10 cellular contexts compared by ENCODE assay signal in genomic region chr18:23077493-23078256, GRCh38. TPM values are rescaled to one million over a fixed set of nuclear protein-coding genes. Genes with fewer than 3 reads are reported as not detected.
DNase-seq lines count a peak whose midpoint lies in the region; ATAC-seq and FAIRE-seq lines count a peak whose summit lies in the region.
"Had no signal": no experiment of that assay in that cellular context is flagged by ENCODE, and none has a peak within 500 bp of the region (broad histone marks: within the 10 kb centered on the region; RNA-seq: fewer than 3 reads in every experiment).

No MANE protein-coding gene starts in this region.

- no peaks in the 10 kb centered on the region for H3K79me1 ChIP-seq in mesenchymal stem cell (replicated peaks; ENCODE audit: low read length, poor library complexity, severe bottlenecking)

- H3K4me3 ChIP-seq in adipocyte (ENCODE audit: low read length) = no peak overlapping the region
- no peak overlapping the region for H3K4me3 ChIP-seq in mesenchymal stem cell (ENCODE audit: insufficient read depth in 1 of 2, low read depth in 1 of 2, low read length in 2 of 2)

- H3K4me1 ChIP-seq in adipocyte (ENCODE audit: control insufficient read depth, insufficient read depth, low read length) (peaks cover 23% of the 10 kb centered on the region), mesenchymal stem cell (ENCODE audit: control insufficient read depth, insufficient read depth, low read depth, low read length) (peaks cover 2% of the 10 kb centered on the region)
- H3K4me1 ChIP-seq: parathyroid adenoma had no signal

- DNase-seq in DMS53 treated with DMSO at 0.1 percent for 48 hours (lab: John Stamatoyannopoulos, UW; ENCODE audit: unreplicated experiment) (peak; percentile 12), HTR-8/SVneo (ENCODE audit: insufficient read length, low spot score) (peak; percentile 39), adipocyte (ENCODE audit: low read depth) (no peak), mesenchymal stem cell (peak; percentile 40), mesenteric fat pad (ENCODE audit: low spot score) (no peak)
- DNase-seq in activated effector memory CD4-positive, alpha-beta T cell treated with Interleukin-2 at 50 U/mL for 16 hours = no peak
- DNase-seq: activated CD4-positive, alpha-beta T cell treated with anti-CD3 and anti-CD28 coated beads, Interleukin-2, amount 50 U/mL, for 1 hour had no signal

- H2AFZ ChIP-seq in mesenchymal stem cell (ENCODE audit: low read depth, low read length) = no peak overlapping the region
- H2AFZ ChIP-seq: parathyroid adenoma had no signal

- no peaks in the 10 kb centered on the region for H3K27me3 ChIP-seq in adipocyte (replicated peaks; ENCODE audit: control insufficient read depth, insufficient read depth, low read length)
- H3K27me3 ChIP-seq in mesenchymal stem cell (ENCODE audit: control insufficient read depth in 1 of 2, insufficient read depth in 1 of 2, low read length in 2 of 2) = no peaks in the 10 kb centered on the region

- H3K9ac ChIP-seq in adipocyte (ENCODE audit: low read length) (peak overlapping the region; percentile 13), mesenchymal stem cell (ENCODE audit: low read length) (no peak overlapping the region)
- H3K9ac ChIP-seq: parathyroid adenoma had no signal

- FAIRE-seq in HTR-8/SVneo (lab: Jason Lieb, UNC) = no peak

- no peaks in the 10 kb centered on the region for H3K9me3 ChIP-seq in adipocyte (ENCODE audit: control insufficient read depth, low read length)
- no peaks in the 10 kb centered on the region for H3K9me3 ChIP-seq in mesenchymal stem cell (ENCODE audit: control insufficient read depth, low read length)

- no peak overlapping the region for H3K4me2 ChIP-seq in mesenchymal stem cell (ENCODE audit: low read length, poor library complexity, severe bottlenecking)

- peak overlapping the region; percentile 29 to 34 for H3K18ac ChIP-seq in mesenchymal stem cell (ENCODE audit: low read depth in 1 of 2, low read length in 2 of 2)

- H3K14ac ChIP-seq in mesenchymal stem cell (ENCODE audit: low read length in 2 of 2) = peak overlapping the region in 1 of 2 experiments; percentile 71

- H2BK12ac ChIP-seq in mesenchymal stem cell (ENCODE audit: low read length in 2 of 2) = peak overlapping the region; percentile 32 to 83

- H3K23ac ChIP-seq in mesenchymal stem cell (ENCODE audit: low read length in 2 of 2) = no peak overlapping the region

- H3K4ac ChIP-seq in mesenchymal stem cell (ENCODE audit: low read depth in 1 of 2, low read length in 2 of 2) = peak overlapping the region in 1 of 2 experiments; percentile 48

- no peak overlapping the region for H2BK5ac ChIP-seq in mesenchymal stem cell (ENCODE audit: low read depth, low read length, poor library complexity, severe bottlenecking)

- H2BK120ac ChIP-seq in mesenchymal stem cell (ENCODE audit: low read depth, low read length) = no peak overlapping the region

- ATAC-seq in GM18858 (IDR thresholded peaks at IDR 0.05; ENCODE audit: unreplicated experiment) = no peak
- no peak for ATAC-seq in HG03342 (IDR thresholded peaks at IDR 0.05; ENCODE audit: unreplicated experiment)

- H2BK15ac ChIP-seq in mesenchymal stem cell (ENCODE audit: low read depth, poor library complexity, severe bottlenecking) = no peak overlapping the region

- no peak overlapping the region for H3K27ac ChIP-seq in mesenchymal stem cell (ENCODE audit: low read length, poor library complexity, severe bottlenecking)
- H3K27ac ChIP-seq: parathyroid adenoma had no signal

- WGBS in mesenchymal stem cell = 84% methylated on average over 5 of the region's 6 CpGs

- H4K91ac ChIP-seq in mesenchymal stem cell (ENCODE audit: low read length) = peak overlapping the region; percentile 5

- H3K36me3 ChIP-seq in adipocyte (ENCODE audit: control insufficient read depth, insufficient read depth, low read length, severe bottlenecking) (no peaks in the 10 kb centered on the region), mesenchymal stem cell (ENCODE audit: control insufficient read depth in 1 of 2, insufficient read depth in 2 of 2, low read depth in 1 of 2, low read length in 2 of 2) (no peaks in the 10 kb centered on the region)

- peak overlapping the region; percentile 6 for H2AK5ac ChIP-seq in mesenchymal stem cell (ENCODE audit: low read length, severe bottlenecking)

- peak overlapping the region; percentile 60 for H4K8ac ChIP-seq in mesenchymal stem cell (ENCODE audit: low read length)

RNA-seq across cellular contexts. Expression of gene CABLES1, which starts 57.6 kb away (rescaled TPM):
- polyA plus RNA-seq in mesenchymal stem cell (2013, experiment 1 of 2) = 8.1 TPM
- polyA plus RNA-seq in mesenchymal stem cell (2013, experiment 2 of 2) = 8.9 TPM
- 57.0 TPM for total RNA-seq in mesenteric fat pad

Comparison
In these comparisons a context has a peak if more than half of its experiments do, and no peak if none do; other contexts are left out.
1. DNase-seq: peak in DMS53 treated with DMSO at 0.1 percent for 48 hours (single experiment), HTR-8/SVneo (single experiment) and mesenchymal stem cell (single experiment); none in adipocyte (single experiment), mesenteric fat pad (single experiment) and activated effector memory CD4-positive, alpha-beta T cell treated with Interleukin-2 at 50 U/mL for 16 hours (single experiment).